Comparison of ENCODE assay signal across 31 cellular contexts in the genomic region with DNA sequence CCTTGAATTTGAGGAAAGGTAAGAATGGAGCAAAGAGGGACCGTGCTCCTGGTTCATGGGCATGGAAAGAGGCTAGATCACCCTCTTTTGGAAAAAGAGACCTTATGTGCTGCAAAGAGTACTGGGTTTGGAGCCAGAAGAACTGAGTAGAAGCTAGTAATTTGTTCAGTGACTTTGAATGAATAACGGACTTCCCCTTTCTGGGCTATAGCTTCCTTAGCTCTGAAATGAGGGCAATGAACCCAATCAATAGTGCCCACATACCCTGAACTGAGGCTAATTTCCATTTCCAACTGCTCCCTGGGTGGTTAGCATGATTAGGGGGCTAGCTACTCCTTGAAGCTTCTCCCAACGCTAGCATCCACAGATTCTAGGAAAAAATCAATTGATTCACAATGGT.
"Had no signal": no experiment of that assay in that cellular context is flagged by ENCODE, and none has a peak within 500 bp of the region (broad histone marks: within the 10 kb centered on the region; RNA-seq: fewer than 3 reads in every experiment).

No MANE protein-coding gene starts in this region.

- H3K27me3 ChIP-seq: ascending aorta, cardiac muscle cell, gastrocnemius medialis, hepatocyte, pancreas, right atrium auricular region, tibial nerve had no signal

- H3K4me1 Mint-ChIP-seq: activated CD4-positive, alpha-beta T cell treated with anti-CD3 and anti-CD28 coated beads, Interleukin-2, amount 10 ng/mL, durations not matched to agents 24 days and 14 days; activated naive CD4-positive, alpha-beta T cell treated with anti-CD3 and anti-CD28 coated beads, Interleukin-2, amount 10 ng/mL, durations not matched to agents 7 days and 5 days; activated naive CD8-positive, alpha-beta T cell treated with anti-CD3 and anti-CD28 coated beads, Interleukin-2, amount 10 ng/mL, durations not matched to agents 7 days and 5 days; naive thymus-derived CD4-positive, alpha-beta T cell had no signal

- H3K27ac ChIP-seq: ascending aorta, cardiac muscle cell, coronary artery, dorsolateral prefrontal cortex, gastrocnemius medialis, hepatocyte, pancreas, psoas muscle, right atrium auricular region, tibial nerve had no signal

- H3K27ac Mint-ChIP-seq: activated CD4-positive, alpha-beta memory T cell treated with anti-CD3 and anti-CD28 coated beads for 36 hours; activated CD4-positive, alpha-beta T cell treated with anti-CD3 and anti-CD28 coated beads, Interleukin-2, amount 10 ng/mL, durations not matched to agents 24 days and 14 days; activated naive CD4-positive, alpha-beta T cell treated with anti-CD3 and anti-CD28 coated beads, Interleukin-2, amount 10 ng/mL, durations not matched to agents 7 days and 5 days; activated naive CD8-positive, alpha-beta T cell treated with anti-CD3 and anti-CD28 coated beads, Interleukin-2, amount 10 ng/mL, durations not matched to agents 7 days and 5 days; activated T-helper 1 cell treated with anti-CD3 and anti-CD28 coated beads, Interleukin-12 subunit alpha, Interleukin-12 subunit beta, Interleukin-2, Interleukin-4 antibody, amounts not matched to agents 30 ng/mL and 10 ng/mL and 1 ng/mL, durations not matched to agents 14 hours and 24 hours and 36 hours; brain; mesothelial cell of epicardium; naive thymus-derived CD4-positive, alpha-beta T cell had no signal

- H3K4me3 ChIP-seq: ascending aorta, cardiac muscle cell, coronary artery, dorsolateral prefrontal cortex, gastrocnemius medialis, hepatocyte, pancreas, psoas muscle, right atrium auricular region, smooth muscle cell, tibial nerve had no signal

- H3K9me3 Mint-ChIP-seq: activated CD4-positive, alpha-beta memory T cell treated with anti-CD3 and anti-CD28 coated beads for 36 hours; activated CD4-positive, alpha-beta T cell treated with anti-CD3 and anti-CD28 coated beads, Interleukin-2, amount 10 ng/mL, durations not matched to agents 24 days and 14 days; activated naive CD4-positive, alpha-beta T cell treated with anti-CD3 and anti-CD28 coated beads, Interleukin-2, amount 10 ng/mL, durations not matched to agents 7 days and 5 days; activated naive CD8-positive, alpha-beta T cell treated with anti-CD3 and anti-CD28 coated beads, Interleukin-2, amount 10 ng/mL, durations not matched to agents 7 days and 5 days; activated T-helper 1 cell treated with anti-CD3 and anti-CD28 coated beads, Interleukin-12 subunit alpha, Interleukin-12 subunit beta, Interleukin-2, Interleukin-4 antibody, amounts not matched to agents 30 ng/mL and 10 ng/mL and 1 ng/mL, durations not matched to agents 14 hours and 24 hours and 36 hours; brain; mesothelial cell of epicardium; naive thymus-derived CD4-positive, alpha-beta T cell had no signal

- ATAC-seq: gastrocnemius medialis; left colon; naive thymus-derived CD4-positive, alpha-beta T cell had no signal

- H3K4me1 ChIP-seq: ascending aorta, gastrocnemius medialis, psoas muscle, right atrium auricular region, tibial nerve had no signal

- H3K9me3 ChIP-seq: ascending aorta, gastrocnemius medialis, pancreas, psoas muscle, right atrium auricular region, tibial nerve had no signal

- H3K36me3 Mint-ChIP-seq: activated CD4-positive, alpha-beta memory T cell treated with anti-CD3 and anti-CD28 coated beads for 36 hours; activated naive CD4-positive, alpha-beta T cell treated with anti-CD3 and anti-CD28 coated beads, Interleukin-2, amount 10 ng/mL, durations not matched to agents 7 days and 5 days; activated naive CD8-positive, alpha-beta T cell treated with anti-CD3 and anti-CD28 coated beads, Interleukin-2, amount 10 ng/mL, durations not matched to agents 7 days and 5 days; brain; mesothelial cell of epicardium; naive thymus-derived CD4-positive, alpha-beta T cell had no signal

- H3K36me3 ChIP-seq: ascending aorta, cardiac muscle cell, gastrocnemius medialis, pancreas, right atrium auricular region, tibial nerve had no signal

- H3K4me2 ChIP-seq: hepatocyte, smooth muscle cell had no signal

- H3K4me3 Mint-ChIP-seq: activated CD4-positive, alpha-beta memory T cell treated with anti-CD3 and anti-CD28 coated beads for 36 hours; activated CD4-positive, alpha-beta T cell treated with anti-CD3 and anti-CD28 coated beads, Interleukin-2, amount 10 ng/mL, durations not matched to agents 24 days and 14 days; activated naive CD4-positive, alpha-beta T cell treated with anti-CD3 and anti-CD28 coated beads, Interleukin-2, amount 10 ng/mL, durations not matched to agents 7 days and 5 days; activated naive CD8-positive, alpha-beta T cell treated with anti-CD3 and anti-CD28 coated beads, Interleukin-2, amount 10 ng/mL, durations not matched to agents 7 days and 5 days; activated T-helper 1 cell treated with anti-CD3 and anti-CD28 coated beads, Interleukin-12 subunit alpha, Interleukin-12 subunit beta, Interleukin-2, Interleukin-4 antibody, amounts not matched to agents 30 ng/mL and 10 ng/mL and 1 ng/mL, durations not matched to agents 14 hours and 24 hours and 36 hours; brain; mesothelial cell of epicardium; naive thymus-derived CD4-positive, alpha-beta T cell had no signal

- DNase-seq: activated CD4-positive, alpha-beta memory T cell treated with anti-CD3 and anti-CD28 coated beads for 36 hours; activated CD4-positive, alpha-beta T cell treated with anti-CD3 and anti-CD28 coated beads, Interleukin-2, amount 10 ng/mL, durations not matched to agents 24 days and 14 days; activated CD4-positive, CD25-positive, alpha-beta regulatory T cell treated with anti-CD3 and anti-CD28 coated beads, Interleukin-2, amount 50 U/mL, for 72 hours; activated CD8-positive, alpha-beta memory T cell treated with anti-CD3 and anti-CD28 coated beads, Interleukin-2, amount 50 U/mL, for 4 hours; activated effector memory CD4-positive, alpha-beta T cell treated with anti-CD3 and anti-CD28 coated beads, Interleukin-2, amount 50 U/mL, for 16 hours; activated naive CD4-positive, alpha-beta T cell treated with anti-CD3 and anti-CD28 coated beads, Interleukin-2, amount 10 ng/mL, durations not matched to agents 7 days and 5 days; activated naive CD8-positive, alpha-beta T cell treated with anti-CD3 and anti-CD28 coated beads, Interleukin-2, amount 10 ng/mL, durations not matched to agents 7 days and 5 days; activated T-cell treated with anti-CD3 and anti-CD28 coated beads, Interleukin-2, amount 50 U/mL, for 1 hour; dorsolateral prefrontal cortex; effector memory CD4-positive, alpha-beta T cell; gastrocnemius medialis; left colon; mammary epithelial cell; naive thymus-derived CD4-positive, alpha-beta T cell; nucleus accumbens; pancreas; psoas muscle; stimulated activated CD4-positive, alpha-beta T cell treated with anti-CD3 and anti-CD28 coated beads, Interleukin-1b, Interleukin-23, amount 100 ng/mL, for 48 hours; stimulated activated CD4-positive, alpha-beta T cell treated with anti-CD3 and anti-CD28 coated beads, Interleukin-4, amount 100 ng/mL, for 4 hours; stimulated activated CD8-positive, alpha-beta memory T cell treated with anti-CD3 and anti-CD28 coated beads, Interleukin-4, amount 100 ng/mL, for 48 hours; stimulated activated naive CD4-positive, alpha-beta T cell treated with Interleukin-2 at 50 U/mL for 16 hours had no signal
